In the genomic region with DNA sequence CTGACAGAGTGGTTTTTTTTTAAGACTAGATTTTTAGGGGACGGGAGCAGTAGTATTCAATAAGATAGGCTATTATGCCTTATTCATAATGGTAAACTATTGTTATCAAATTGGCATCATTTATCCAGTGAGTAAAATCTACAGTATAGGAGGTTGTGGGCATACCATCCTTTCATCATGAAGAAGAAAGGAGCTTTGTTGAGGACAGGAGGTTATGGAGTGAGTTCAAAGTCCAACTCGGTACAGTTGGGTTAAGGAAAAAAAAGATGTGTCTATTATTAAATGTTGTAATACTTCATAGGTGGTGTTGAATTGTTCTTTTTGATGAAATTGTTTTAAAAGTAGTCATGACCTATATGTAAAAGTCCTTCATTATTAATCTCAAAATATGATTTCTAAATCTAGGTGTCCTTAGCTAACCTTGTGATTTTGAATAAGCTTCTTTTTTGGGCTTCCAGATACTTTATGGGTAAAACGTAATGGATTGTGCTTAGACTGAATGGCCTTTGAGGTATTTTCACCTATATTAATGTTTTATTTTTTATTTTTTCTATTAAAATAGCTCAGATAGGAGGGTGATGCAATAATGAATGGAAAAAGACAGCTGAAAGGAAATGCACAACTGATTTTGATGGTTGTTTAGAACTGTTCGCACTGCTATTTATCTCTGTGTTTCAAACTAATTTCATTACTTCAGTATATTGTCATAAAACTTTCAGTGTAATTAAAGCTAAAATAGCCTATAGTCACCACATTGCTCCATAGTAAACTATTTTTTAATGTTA, we compare ENCODE assay signal across 25 cellular contexts.
DNase-seq lines count a peak whose midpoint lies in the region; ATAC-seq and TF ChIP-seq lines count a peak whose summit lies in the region.
"Had no signal": no experiment of that assay in that cellular context is flagged by ENCODE, and none has a peak within 500 bp of the region (broad histone marks: within the 10 kb centered on the region; RNA-seq: fewer than 3 reads in every experiment).

No MANE protein-coding gene starts in this region.

- H3K9me2 ChIP-seq in OCI-LY1 (ENCODE audit: low read depth, low read length) = no peaks in the 10 kb centered on the region
- H3K9me2 ChIP-seq: SK-N-SH had no signal

- peaks cover 37% of the 10 kb centered on the region for H3K4me1 ChIP-seq in OCI-LY1 (ENCODE audit: insufficient read depth, low read length, severe bottlenecking)
- H3K4me1 ChIP-seq: BLaER1, lower lobe of right lung had no signal

- H3K9me3 ChIP-seq in OCI-LY1 (ENCODE audit: low read length) = no peaks in the 10 kb centered on the region
- H3K9me3 ChIP-seq: BLaER1, lower lobe of right lung, neutrophil, psoas muscle, SK-N-SH had no signal

- H3K4me3 ChIP-seq in OCI-LY1 (ENCODE audit: low read depth, low read length, poor library complexity, severe bottlenecking) = no peak overlapping the region
- H3K4me3 ChIP-seq: BLaER1, lower lobe of right lung, psoas muscle had no signal

- ATAC-seq in central memory CD8-positive, alpha-beta T cell (replicated peaks; ENCODE audit: extremely low read depth, poor library complexity, severe bottlenecking) = no peak
- no peak for ATAC-seq in stimulated activated effector memory CD8-positive, alpha-beta T cell treated with anti-CD3 and anti-CD28 coated beads, Interleukin-12 subunit alpha, Interleukin-12 subunit beta, amount 100 ng/mL, for 72 hours
- ATAC-seq: HCT116, lower lobe of right lung had no signal

- H3K27me3 ChIP-seq in OCI-LY1 (ENCODE audit: insufficient read depth, low read length) = no peaks in the 10 kb centered on the region
- H3K27me3 ChIP-seq: BLaER1, neutrophil had no signal

- H3K9me3 Mint-ChIP-seq in activated naive CD4-positive, alpha-beta T cell treated with anti-CD3 and anti-CD28 coated beads, Interleukin-2, amount 50 U/mL, for 24 hours = no peaks in the 10 kb centered on the region
- no peaks in the 10 kb centered on the region for H3K9me3 Mint-ChIP-seq in central memory CD8-positive, alpha-beta T cell
- no peaks in the 10 kb centered on the region for H3K9me3 Mint-ChIP-seq in stimulated activated effector memory CD8-positive, alpha-beta T cell treated with anti-CD3 and anti-CD28 coated beads, Interleukin-12 subunit alpha, Interleukin-12 subunit beta, amount 100 ng/mL, for 72 hours

- H3K27me3 Mint-ChIP-seq in activated naive CD4-positive, alpha-beta T cell treated with anti-CD3 and anti-CD28 coated beads, Interleukin-2, amount 50 U/mL, for 24 hours = no peaks in the 10 kb centered on the region
- H3K27me3 Mint-ChIP-seq in central memory CD8-positive, alpha-beta T cell = no peaks in the 10 kb centered on the region

- H3K9ac ChIP-seq in OCI-LY1 (ENCODE audit: low read length) = no peak overlapping the region
- H3K9ac ChIP-seq: BLaER1, SK-N-SH had no signal

- no peak overlapping the region for H2AFZ ChIP-seq in OCI-LY1 (ENCODE audit: low read length)

- H3F3A ChIP-seq in OCI-LY1 (ENCODE audit: insufficient read depth, low read length) = no peaks in the 10 kb centered on the region

- no peaks in the 10 kb centered on the region for H4K20me1 ChIP-seq in OCI-LY1 (ENCODE audit: insufficient read depth, low read length)

- H3K4me3 Mint-ChIP-seq in activated naive CD4-positive, alpha-beta T cell treated with anti-CD3 and anti-CD28 coated beads, Interleukin-2, amount 50 U/mL, for 24 hours = peak overlapping the region; percentile 8
- H3K4me3 Mint-ChIP-seq in central memory CD8-positive, alpha-beta T cell = no peak overlapping the region
- no peak overlapping the region for H3K4me3 Mint-ChIP-seq in stimulated activated effector memory CD8-positive, alpha-beta T cell treated with anti-CD3 and anti-CD28 coated beads, Interleukin-12 subunit alpha, Interleukin-12 subunit beta, amount 100 ng/mL, for 72 hours

- H3K27ac ChIP-seq in OCI-LY1 (ENCODE audit: low read depth, low read length, poor library complexity, severe bottlenecking) = peak overlapping the region; percentile 7
- no peak overlapping the region for H3K27ac ChIP-seq in caudate nucleus (ENCODE audit: low read depth, low read length)
- H3K27ac ChIP-seq: BLaER1, lower lobe of right lung, neutrophil, psoas muscle had no signal

- peaks cover 80% of the 10 kb centered on the region for H3K4me1 Mint-ChIP-seq in activated naive CD4-positive, alpha-beta T cell treated with anti-CD3 and anti-CD28 coated beads, Interleukin-2, amount 50 U/mL, for 24 hours
- peaks cover 50% of the 10 kb centered on the region for H3K4me1 Mint-ChIP-seq in central memory CD8-positive, alpha-beta T cell
- H3K4me1 Mint-ChIP-seq in stimulated activated effector memory CD8-positive, alpha-beta T cell treated with anti-CD3 and anti-CD28 coated beads, Interleukin-12 subunit alpha, Interleukin-12 subunit beta, amount 100 ng/mL, for 72 hours = peaks cover 73% of the 10 kb centered on the region

- H3K36me3 Mint-ChIP-seq in activated naive CD4-positive, alpha-beta T cell treated with anti-CD3 and anti-CD28 coated beads, Interleukin-2, amount 50 U/mL, for 24 hours = peaks cover 26% of the 10 kb centered on the region
- H3K36me3 Mint-ChIP-seq in central memory CD8-positive, alpha-beta T cell (ENCODE audit: insufficient read depth) = peaks cover 25% of the 10 kb centered on the region
- peaks cover 68% of the 10 kb centered on the region for H3K36me3 Mint-ChIP-seq in stimulated activated effector memory CD8-positive, alpha-beta T cell treated with anti-CD3 and anti-CD28 coated beads, Interleukin-12 subunit alpha, Interleukin-12 subunit beta, amount 100 ng/mL, for 72 hours

- peaks cover 72% of the 10 kb centered on the region for H3K79me2 ChIP-seq in OCI-LY1 (ENCODE audit: insufficient read depth, low read length)

- no peak for DNase-seq in activated naive CD4-positive, alpha-beta T cell treated with Interleukin-2 at 50 U/mL for 16 hours
- no peak for DNase-seq in central memory CD8-positive, alpha-beta T cell (ENCODE audit: low spot score in 2 of 2)
- DNase-seq in stimulated activated effector memory CD8-positive, alpha-beta T cell treated with anti-CD3 and anti-CD28 coated beads, Interleukin-12 subunit alpha, Interleukin-12 subunit beta, amount 100 ng/mL, for 72 hours (ENCODE audit: low spot score in 2 of 2) = no peak
- DNase-seq in NCI-H345 (lab: John Stamatoyannopoulos, UW) (no peak), iPS-NIHi7 (ENCODE audit: extremely low spot score) (no peak), caudate nucleus (lab: John Stamatoyannopoulos, UW) (no peak)
- DNase-seq: activated CD4-positive, alpha-beta T cell treated with anti-CD3 and anti-CD28 coated beads, Interleukin-2, amount 50 U/mL, for 1 hour; activated CD8-positive, alpha-beta memory T cell treated with anti-CD3 and anti-CD28 coated beads, Interleukin-2, amount 50 U/mL, for 48 hours; activated naive CD4-positive, alpha-beta T cell; aorta; dermis blood vessel endothelial cell; EL; lower lobe of right lung; NCI-H1417 treated with DMSO at 0.1 percent for 48 hours; NCI-H2081 treated with DMSO at 0.1 percent for 48 hours; NCI-H446 treated with DMSO at 0.1 percent for 48 hours; OCI-M1; psoas muscle; SK-N-SH; stimulated activated CD8-positive, alpha-beta memory T cell treated with anti-CD3 and anti-CD28 coated beads, Interleukin-4, amount 100 ng/mL, for 48 hours had no signal

- H3K4me2 ChIP-seq in OCI-LY1 (ENCODE audit: low read length) = no peak overlapping the region
- H3K4me2 ChIP-seq: BLaER1, SK-N-SH had no signal

- peak overlapping the region; percentile 4 for H3K27ac Mint-ChIP-seq in activated naive CD4-positive, alpha-beta T cell treated with anti-CD3 and anti-CD28 coated beads, Interleukin-2, amount 50 U/mL, for 24 hours
- peak overlapping the region; percentile 93 for H3K27ac Mint-ChIP-seq in central memory CD8-positive, alpha-beta T cell (ENCODE audit: low read depth)
- peak overlapping the region; percentile 74 for H3K27ac Mint-ChIP-seq in stimulated activated effector memory CD8-positive, alpha-beta T cell treated with anti-CD3 and anti-CD28 coated beads, Interleukin-12 subunit alpha, Interleukin-12 subunit beta, amount 100 ng/mL, for 72 hours

- H3K36me3 ChIP-seq in OCI-LY1 (ENCODE audit: insufficient read depth, low read length) = peaks cover 48% of the 10 kb centered on the region

- no peak for TF ChIP-seq CTCF in OCI-LY1 (IDR thresholded peaks at IDR 0.05; ENCODE audit: low read length)

Comparison
In these comparisons a context has a peak if more than half of its experiments do, and no peak if none do; other contexts are left out.
1. H3K27ac Mint-ChIP-seq: peak in every context shown above with its lines; median percentile 93 in central memory CD8-positive, alpha-beta T cell; 74 in stimulated activated effector memory CD8-positive, alpha-beta T cell treated with anti-CD3 and anti-CD28 coated beads, Interleukin-12 subunit alpha, Interleukin-12 subunit beta, amount 100 ng/mL, for 72 hours; 4 in activated naive CD4-positive, alpha-beta T cell treated with anti-CD3 and anti-CD28 coated beads, Interleukin-2, amount 50 U/mL, for 24 hours.